ENCODE assay signal across 18 cellular contexts in genomic region chr4:174110180-174110579, GRCh38.
DNase-seq lines count a peak whose midpoint lies in the region; ATAC-seq, FAIRE-seq and TF ChIP-seq lines count a peak whose summit lies in the region.
"Had no signal": no experiment of that assay in that cellular context is flagged by ENCODE, and none has a peak within 500 bp of the region (broad histone marks: within the 10 kb centered on the region; RNA-seq: fewer than 3 reads in every experiment).

No MANE protein-coding gene starts in this region.

- no peak overlapping the region for H3K4ac ChIP-seq in IMR-90 (ENCODE audit: low read depth, low read length)

- H3K18ac ChIP-seq in IMR-90 (ENCODE audit: low read depth, low read length) = no peak overlapping the region

- no peak overlapping the region for H3K14ac ChIP-seq in IMR-90 (replicated peaks; ENCODE audit: low read depth, low read length)

- H3K9me1 ChIP-seq in IMR-90 (ENCODE audit: insufficient read depth, low read length) (no peaks in the 10 kb centered on the region), K562 (ENCODE audit: control insufficient read depth, insufficient read depth, low read length) (no peaks in the 10 kb centered on the region)

- dilution Hi-C loops in IMR-90 (cut with HindIII; ENCODE audit: low sequenced_read_pairs, unreplicated experiment) = no loop called here

- H3K9me3 ChIP-seq in IMR-90 (ENCODE audit: control insufficient read depth, insufficient read depth, low read length) = no peaks in the 10 kb centered on the region
- no peaks in the 10 kb centered on the region for H3K9me3 ChIP-seq in K562 (replicated peaks; ENCODE audit: control insufficient read depth, insufficient read depth, low read depth, low read length)
- no peaks in the 10 kb centered on the region for H3K9me3 ChIP-seq in muscle layer of colon (ENCODE audit: low read length)
- no peaks in the 10 kb centered on the region for H3K9me3 ChIP-seq in smooth muscle cell (replicated peaks; ENCODE audit: low read depth)
- no peaks in the 10 kb centered on the region for H3K9me3 ChIP-seq in lower lobe of right lung
- H3K9me3 ChIP-seq: BLaER1, HAP-1 had no signal

- H3K79me2 ChIP-seq in K562 (ENCODE audit: control insufficient read depth, insufficient read depth, low read length) (no peaks in the 10 kb centered on the region), smooth muscle cell (ENCODE audit: low read depth) (peaks cover 3% of the 10 kb centered on the region)

- H2BK120ac ChIP-seq in IMR-90 (ENCODE audit: low read depth, low read length) = no peak overlapping the region

- TF ChIP-seq EP300 in K562 (IDR thresholded peaks at IDR 0.05; ENCODE audit: low read length) = no peak

- H3K56ac ChIP-seq in IMR-90 (ENCODE audit: extremely low read depth, insufficient read depth, low read length) = no peak overlapping the region

- no peak overlapping the region for H2AK5ac ChIP-seq in IMR-90 (ENCODE audit: low read depth, low read length)

- H2AFZ ChIP-seq in IMR-90 (replicated peaks; ENCODE audit: low read length, poor library complexity) = no peak overlapping the region
- no peak overlapping the region for H2AFZ ChIP-seq in K562 (ENCODE audit: low read depth, low read length)
- H2AFZ ChIP-seq in smooth muscle cell (ENCODE audit: low read depth) = peak overlapping the region; percentile 57

- H3K9ac ChIP-seq in IMR-90 (ENCODE audit: low read depth, low read length) (no peak overlapping the region), K562 (ENCODE audit: insufficient read depth in 1 of 2, low read depth in 2 of 2, low read length in 2 of 2) (no peak overlapping the region), muscle layer of colon (ENCODE audit: low read length) (no peak overlapping the region), smooth muscle cell (ENCODE audit: low read depth) (no peak overlapping the region)
- H3K9ac ChIP-seq: BLaER1 had no signal

- no peak overlapping the region for H2BK5ac ChIP-seq in IMR-90 (ENCODE audit: low read depth, low read length, poor library complexity, severe bottlenecking)

- H3K36me3 ChIP-seq in IMR-90 (ENCODE audit: control insufficient read depth, insufficient read depth, low read length) = no peaks in the 10 kb centered on the region
- no peaks in the 10 kb centered on the region for H3K36me3 ChIP-seq in K562 (ENCODE audit: control insufficient read depth, insufficient read depth, low read length)
- peaks cover 6% of the 10 kb centered on the region for H3K36me3 ChIP-seq in muscle layer of colon (ENCODE audit: insufficient read depth, low read length)
- no peaks in the 10 kb centered on the region for H3K36me3 ChIP-seq in smooth muscle cell (ENCODE audit: low read depth)
- H3K36me3 ChIP-seq in lower lobe of right lung = no peaks in the 10 kb centered on the region
- H3K36me3 ChIP-seq: BLaER1, HAP-1 had no signal

- no peak overlapping the region for H2BK15ac ChIP-seq in IMR-90 (ENCODE audit: low read depth, low read length)

- no peak overlapping the region for H2AK9ac ChIP-seq in IMR-90 (replicated peaks; ENCODE audit: low read depth, low read length, poor library complexity)

- DNase-seq in IMR-90 = no peak
- DNase-seq in K562 (ENCODE audit: extremely low read depth in 1 of 4, low spot score in 3 of 4) = no peak
- DNase-seq in smooth muscle cell (lab: John Stamatoyannopoulos, UW; ENCODE audit: unreplicated experiment) = no peak
- DNase-seq in lower lobe of right lung = no peak
- DNase-seq in Calu3 = no peak
- no peak for DNase-seq in activated CD8-positive, alpha-beta memory T cell treated with anti-CD3 and anti-CD28 coated beads, Interleukin-2, amount 10 ng/mL, durations not matched to agents 7 days and 5 days
- DNase-seq: 8988T; CD8-positive, alpha-beta T cell; DMS 273 treated with DMSO at 0.1 percent for 48 hours; DMS53; DND-41; EL had no signal

- no peaks in the 10 kb centered on the region for H3K4me1 Mint-ChIP-seq in Calu3 (ENCODE audit: low read depth, unreplicated experiment)
- no peaks in the 10 kb centered on the region for H3K4me1 Mint-ChIP-seq in activated CD8-positive, alpha-beta memory T cell treated with anti-CD3 and anti-CD28 coated beads, Interleukin-2, amount 10 ng/mL, durations not matched to agents 7 days and 5 days

- H3K36me3 Mint-ChIP-seq in Calu3 (ENCODE audit: insufficient read depth, unreplicated experiment) = no peaks in the 10 kb centered on the region
- H3K36me3 Mint-ChIP-seq in activated CD8-positive, alpha-beta memory T cell treated with anti-CD3 and anti-CD28 coated beads, Interleukin-2, amount 10 ng/mL, durations not matched to agents 7 days and 5 days = no peaks in the 10 kb centered on the region
- H3K36me3 Mint-ChIP-seq: CD8-positive, alpha-beta T cell had no signal

- H3K27ac Mint-ChIP-seq in Calu3 (ENCODE audit: unreplicated experiment) = no peak overlapping the region
- no peak overlapping the region for H3K27ac Mint-ChIP-seq in activated CD8-positive, alpha-beta memory T cell treated with anti-CD3 and anti-CD28 coated beads, Interleukin-2, amount 10 ng/mL, durations not matched to agents 7 days and 5 days
- H3K27ac Mint-ChIP-seq: CD8-positive, alpha-beta T cell had no signal

- H4K91ac ChIP-seq in IMR-90 (ENCODE audit: insufficient read depth, low read depth, low read length) = no peak overlapping the region

- H3K79me1 ChIP-seq in IMR-90 (ENCODE audit: low read depth in 1 of 2, low read length in 2 of 2) = no peaks in the 10 kb centered on the region

- TF ChIP-seq POLR2A in IMR-90 (IDR thresholded peaks at IDR 0.05; ENCODE audit: low read depth, low read length) = no peak
- no peak for TF ChIP-seq POLR2A in K562 (conservative IDR thresholded peaks at IDR 0.05)

- H3K4me3 ChIP-seq in IMR-90 (ENCODE audit: insufficient read depth, low read depth, low read length) (no peak overlapping the region), K562 (no peak overlapping the region), muscle layer of colon (ENCODE audit: low read depth in 1 of 2, low read length in 2 of 2) (no peak overlapping the region), smooth muscle cell (no peak overlapping the region), lower lobe of right lung (no peak overlapping the region)
- H3K4me3 ChIP-seq: BLaER1, GM12878, HAP-1 had no signal

- TF ChIP-seq RAD21 in IMR-90 (IDR thresholded peaks at IDR 0.05; ENCODE audit: low read length) (no peak), K562 (CRISPR knock-in tag; conservative IDR thresholded peaks at IDR 0.05 in 1 of 2, IDR thresholded peaks at IDR 0.05 in 1 of 2) (no peak)

- H3K27me3 Mint-ChIP-seq in Calu3 (ENCODE audit: unreplicated experiment) = peaks cover 15% of the 10 kb centered on the region
- peaks cover 17% of the 10 kb centered on the region for H3K27me3 Mint-ChIP-seq in activated CD8-positive, alpha-beta memory T cell treated with anti-CD3 and anti-CD28 coated beads, Interleukin-2, amount 10 ng/mL, durations not matched to agents 7 days and 5 days

- in situ Hi-C loops in IMR-90 (cut with MboI; ENCODE audit: low sequenced_read_pairs) (no loop called here), K562 (cut with MboI) (no loop called here)

- peak; percentile 29 for FAIRE-seq in K562 (lab: Jason Lieb, UNC)
- FAIRE-seq: GM12878, GM19239, H1 had no signal

- POLR2A ChIA-PET in IMR-90 (lab: Charles Lee; ENCODE audit: unreplicated experiment) (no interaction called here), K562 (lab: Yijun Ruan, JAX) (no interaction called here)

- no TSS peak for BruUV-seq in IMR-90 (replicated peaks; lab: Mats Ljungman, UMichigan)
- no TSS peak for BruUV-seq in K562 (replicated peaks; lab: Mats Ljungman, UMichigan)
- BruUV-seq in Calu3 (replicated peaks; lab: Mats Ljungman, UMichigan) = no TSS peak

- peak; percentile 56 for ATAC-seq in IMR-90 (ENCODE audit: low read depth)
- peak; percentile 61 for ATAC-seq in K562
- no peak for ATAC-seq in lower lobe of right lung
- no peak for ATAC-seq in activated CD8-positive, alpha-beta memory T cell treated with anti-CD3 and anti-CD28 coated beads, Interleukin-2, amount 10 ng/mL, durations not matched to agents 7 days and 5 days
- ATAC-seq: CD8-positive, alpha-beta T cell; GM12878 had no signal

- H3K27ac ChIP-seq in IMR-90 (ENCODE audit: insufficient read depth, low read length) (no peak overlapping the region), K562 (ENCODE audit: extremely low read depth, low read depth, low read length) (no peak overlapping the region), muscle layer of colon (ENCODE audit: low read depth, low read length) (peak overlapping the region; percentile 79), smooth muscle cell (ENCODE audit: low read depth) (peak overlapping the region; percentile 4), lower lobe of right lung (no peak overlapping the region)
- H3K27ac ChIP-seq: BLaER1 had no signal

- intact Hi-C loops in IMR-90 (cut with micrococcal nuclease) = no loop called here
- intact Hi-C loops in K562 (cut with micrococcal nuclease) = no loop called here
- intact Hi-C loops in lower lobe of right lung (cut with DNase I) = no loop called here
- intact Hi-C loops in Calu3 (cut with micrococcal nuclease; ENCODE audit: unreplicated experiment) = no loop called here

- H3K4me1 ChIP-seq in IMR-90 (ENCODE audit: control insufficient read depth, insufficient read depth, low read length) (no peaks in the 10 kb centered on the region), K562 (replicated peaks in 1 of 2; ENCODE audit: control insufficient read depth in 2 of 2, insufficient read depth in 2 of 2, low read length in 2 of 2) (peaks cover 0 to 2% of the 10 kb centered on the region in 2 experiments; a peak in 2 of 5 replicates), muscle layer of colon (ENCODE audit: insufficient read depth, low read length) (peaks cover 34% of the 10 kb centered on the region), smooth muscle cell (ENCODE audit: low read depth) (peaks cover 27% of the 10 kb centered on the region), lower lobe of right lung (no peaks in the 10 kb centered on the region)
- H3K4me1 ChIP-seq: HAP-1 had no signal

- 0 out of 2 replicates have a peak, but pooled peaks cover 2% of the 10 kb centered on the region for H3K27me3 ChIP-seq in IMR-90 (ENCODE audit: control insufficient read depth, insufficient read depth, low read length)
- no peaks in the 10 kb centered on the region for H3K27me3 ChIP-seq in K562 (ENCODE audit: control insufficient read depth in 2 of 2, insufficient read depth in 2 of 2, low read length in 2 of 2)
- no peaks in the 10 kb centered on the region for H3K27me3 ChIP-seq in muscle layer of colon (ENCODE audit: control insufficient read depth in 1 of 2, insufficient read depth in 2 of 2, low read length in 2 of 2)
- H3K27me3 ChIP-seq in smooth muscle cell (ENCODE audit: low read depth) = no peaks in the 10 kb centered on the region
- no peaks in the 10 kb centered on the region for H3K27me3 ChIP-seq in lower lobe of right lung (ENCODE audit: low read depth)
- H3K27me3 ChIP-seq: BLaER1 had no signal

- WGBS in IMR-90 (ENCODE audit: extremely low coverage in 2 of 2, insufficient read length in 1 of 2), 2 experiments = no CpG with 5 or more reads among the region's 9 CpGs
- 49% methylated on average over 9 of the region's 9 CpGs for WGBS in K562 (ENCODE audit: insufficient coverage, low coverage, missing lambda C conversion rate)
- 55% methylated on average over 9 of the region's 9 CpGs for WGBS in smooth muscle cell (ENCODE audit: low lambda C conversion rate)

- H3K4me2 ChIP-seq in IMR-90 (ENCODE audit: low read depth, low read length) (no peak overlapping the region; the same call in 1 of the 2 replicates), K562 (ENCODE audit: insufficient read depth, low read length) (no peak overlapping the region), smooth muscle cell (peak overlapping the region; percentile 49)
- H3K4me2 ChIP-seq: BLaER1 had no signal

- TF ChIP-seq CTCF in IMR-90 (conservative IDR thresholded peaks at IDR 0.05; ENCODE audit: low read depth, low read length) (no peak), K562 (IDR thresholded peaks at IDR 0.05 in 2 of 3, conservative IDR thresholded peaks at IDR 0.05 in 1 of 3; ENCODE audit: insufficient read depth in 2 of 3, low read depth in 1 of 3, low read length in 3 of 3) (no peak), smooth muscle cell (IDR thresholded peaks at IDR 0.05; ENCODE audit: borderline replicate concordance, insufficient read depth, poor library complexity, severe bottlenecking) (no peak), lower lobe of right lung (IDR thresholded peaks at IDR 0.05) (no peak), Calu3 (IDR thresholded peaks at IDR 0.05; ENCODE audit: unreplicated experiment) (no peak)

- no peak overlapping the region for H3K4me3 Mint-ChIP-seq in Calu3 (ENCODE audit: low read depth, unreplicated experiment)
- no peak overlapping the region for H3K4me3 Mint-ChIP-seq in activated CD8-positive, alpha-beta memory T cell treated with anti-CD3 and anti-CD28 coated beads, Interleukin-2, amount 10 ng/mL, durations not matched to agents 7 days and 5 days
- H3K4me3 Mint-ChIP-seq: CD8-positive, alpha-beta T cell had no signal

- no peak overlapping the region for H2BK20ac ChIP-seq in IMR-90 (ENCODE audit: low read depth, low read length)

- H4K8ac ChIP-seq in IMR-90 (ENCODE audit: low read depth in 2 of 2, low read length in 2 of 2) = no peak overlapping the region

- H4K5ac ChIP-seq in IMR-90 (ENCODE audit: low read depth, low read length) = no peak overlapping the region

- CTCF ChIA-PET in IMR-90 (lab: Yijun Ruan, JAX) = no interaction called here
- CTCF ChIA-PET in K562 (lab: Yijun Ruan, JAX; ENCODE audit: low intra/inter-chr PET ratio) = no interaction called here
- CTCF ChIA-PET in Calu3 (lab: Charles Lee) = no interaction called here
- CTCF ChIA-PET in activated CD8-positive, alpha-beta memory T cell treated with anti-CD3 and anti-CD28 coated beads, Interleukin-2, amount 10 ng/mL, durations not matched to agents 7 days and 5 days (lab: Charles Lee) = no interaction called here

- no peak overlapping the region for H3K23ac ChIP-seq in IMR-90 (ENCODE audit: low read depth, low read length)

- H4K20me1 ChIP-seq in IMR-90 (ENCODE audit: insufficient read depth, low read length) (no peaks in the 10 kb centered on the region), K562 (replicated peaks; ENCODE audit: control insufficient read depth, insufficient read depth, low read length) (no peaks in the 10 kb centered on the region), smooth muscle cell (ENCODE audit: low read depth) (no peaks in the 10 kb centered on the region)
- H4K20me1 ChIP-seq: BLaER1 had no signal

- peaks cover 2% of the 10 kb centered on the region for H3K9me3 Mint-ChIP-seq in Calu3 (ENCODE audit: low read depth, unreplicated experiment)
- H3K9me3 Mint-ChIP-seq in activated CD8-positive, alpha-beta memory T cell treated with anti-CD3 and anti-CD28 coated beads, Interleukin-2, amount 10 ng/mL, durations not matched to agents 7 days and 5 days (ENCODE audit: low read depth) = no peaks in the 10 kb centered on the region
- H3K9me3 Mint-ChIP-seq: CD8-positive, alpha-beta T cell had no signal

- peaks cover 11% of the 10 kb centered on the region for H3F3A ChIP-seq in smooth muscle cell (ENCODE audit: low read depth)

Comparison
In these comparisons a context has a peak if more than half of its experiments do, and no peak if none do; other contexts are left out.
1. ATAC-seq: peak in IMR-90 (single experiment) and K562 (single experiment); none in lower lobe of right lung (0 of 2) and activated CD8-positive, alpha-beta memory T cell treated with anti-CD3 and anti-CD28 coated beads, Interleukin-2, amount 10 ng/mL, durations not matched to agents 7 days and 5 days (single experiment).
2. H3K27ac ChIP-seq: peak in muscle layer of colon (single experiment) and smooth muscle cell (single experiment); none in IMR-90 (single experiment), K562 (single experiment) and lower lobe of right lung (single experiment).